ENCODE assay signal across 27 cellular contexts in genomic region chr15:34185666-34186065, GRCh38.
"Had no signal": no experiment of that assay in that cellular context is flagged by ENCODE, and none has a peak within 500 bp of the region (broad histone marks: within the 10 kb centered on the region; RNA-seq: fewer than 3 reads in every experiment).

No MANE protein-coding gene starts in this region.

- H3K4me1 Mint-ChIP-seq: neural progenitor cell had no signal

- H3K4me1 ChIP-seq: colonic mucosa, neural progenitor cell had no signal

- H3K9me3 ChIP-seq: colonic mucosa, gastroesophageal sphincter, suprapubic skin, tibial artery had no signal

- H3K4me2 ChIP-seq: hepatocyte, neural progenitor cell had no signal

- H3K27me3 ChIP-seq: colonic mucosa, gastroesophageal sphincter, hepatocyte, neural progenitor cell, suprapubic skin, tibial artery had no signal

- FAIRE-seq: bronchial epithelial cell, endometrium, keratinocyte had no signal

- H3K9me3 Mint-ChIP-seq: activated naive CD4-positive, alpha-beta T cell treated with anti-CD3 and anti-CD28 coated beads, Interleukin-2, amount 50 U/mL, for 72 hours; naive B cell; T-cell; T-helper 2 cell treated with Interferon-gamma antibody and Interleukin-4, amounts not matched to agents 5 μg/mL and 100 μg/mL, for 36 hours had no signal

- H3K27me3 Mint-ChIP-seq: naive B cell, T-cell had no signal

- DNase-seq: activated CD4-positive, alpha-beta T cell treated with anti-CD3 and anti-CD28 coated beads for 1 hour; activated CD4-positive, alpha-beta T cell treated with anti-CD3 and anti-CD28 coated beads, Interleukin-2, amount 50 U/mL, for 48 hours; activated CD8-positive, alpha-beta memory T cell treated with anti-CD3 and anti-CD28 coated beads for 24 hours; activated gamma-delta T cell treated with Interleukin-2 at 50 U/mL for 16 hours; anterior cingulate cortex; colonic mucosa; effector CD8-positive, alpha-beta T cell; left cardiac atrium; left ventricle myocardium superior; naive B cell; posterior cingulate gyrus; right cardiac atrium; stimulated activated CD4-positive, alpha-beta T cell treated with anti-CD3 and anti-CD28 coated beads, Interleukin-15, amount 100 ng/mL, for 24 hours; stimulated activated CD4-positive, alpha-beta T cell treated with anti-CD3 and anti-CD28 coated beads, Interleukin-2, amount 100 ng/mL, for 24 hours; stimulated activated naive CD4-positive, alpha-beta T cell; T-cell; tibial artery had no signal

- H3K4me3 ChIP-seq: colonic mucosa, gastroesophageal sphincter, hepatocyte, neural progenitor cell, suprapubic skin, tibial artery had no signal

- H3K4me3 Mint-ChIP-seq: mesothelial cell of epicardium; naive B cell; neural progenitor cell; T-cell; T-helper 2 cell treated with Interferon-gamma antibody and Interleukin-4, amounts not matched to agents 5 μg/mL and 100 μg/mL, for 36 hours had no signal

- H3K36me3 ChIP-seq: colonic mucosa, neural progenitor cell, suprapubic skin had no signal

- H3K27ac Mint-ChIP-seq: mesothelial cell of epicardium; neural progenitor cell; T-cell; T-helper 2 cell treated with Interferon-gamma antibody and Interleukin-4, amounts not matched to agents 5 μg/mL and 100 μg/mL, for 36 hours had no signal

- H2AFZ ChIP-seq: hepatocyte, neural progenitor cell had no signal

- ATAC-seq: activated naive CD4-positive, alpha-beta T cell treated with anti-CD3 and anti-CD28 coated beads, Interleukin-2, amount 50 U/mL, for 72 hours; gastroesophageal sphincter; left cardiac atrium; left ventricle myocardium superior; T-cell had no signal

- H3K27ac ChIP-seq: colonic mucosa, gastroesophageal sphincter, hepatocyte, neural progenitor cell, suprapubic skin, tibial artery had no signal
